ENCODE assay signal across 16 cellular contexts in genomic region chr15:80485370-80486164, GRCh38.
DNase-seq lines count a peak whose midpoint lies in the region; ATAC-seq, FAIRE-seq and TF ChIP-seq lines count a peak whose summit lies in the region.
"Had no signal": no experiment of that assay in that cellular context is flagged by ENCODE, and none has a peak within 500 bp of the region (broad histone marks: within the 10 kb centered on the region; RNA-seq: fewer than 3 reads in every experiment).

No MANE protein-coding gene starts in this region.

- FAIRE-seq in HTR-8/SVneo (lab: Jason Lieb, UNC) = no peak

- TF ChIP-seq CTCF in HCT116 (IDR thresholded peaks at IDR 0.05 in 2 of 3, conservative IDR thresholded peaks at IDR 0.05 in 1 of 3; ENCODE audit: borderline replicate concordance in 1 of 3, insufficient read depth in 1 of 3, low read depth in 2 of 3, low read length in 2 of 3) = no peak
- no peak for TF ChIP-seq CTCF in hepatocyte (IDR thresholded peaks at IDR 0.05; ENCODE audit: poor library complexity)

- H3K4me1 ChIP-seq in HCT116 (ENCODE audit: control insufficient read depth in 1 of 2, insufficient read depth in 2 of 2, low read length in 2 of 2) = peaks cover 6 to 11% of the 10 kb centered on the region in 2 experiments; a peak in 3 of 4 replicates
- H3K4me1 ChIP-seq in hepatocyte (ENCODE audit: insufficient read depth) = peaks cover 19% of the 10 kb centered on the region
- peaks cover 23% of the 10 kb centered on the region for H3K4me1 ChIP-seq in right cardiac atrium (ENCODE audit: control insufficient read depth, insufficient read depth, low read length)

- intact Hi-C loops in HCT116 (cut with micrococcal nuclease) (no loop called here), right cardiac atrium (cut with DNase I) (no loop called here)

- H3K27me3 ChIP-seq in HCT116 (ENCODE audit: insufficient read depth, low read length) = no peaks in the 10 kb centered on the region
- H3K27me3 ChIP-seq in hepatocyte = no peaks in the 10 kb centered on the region
- no peaks in the 10 kb centered on the region for H3K27me3 ChIP-seq in right cardiac atrium (ENCODE audit: control insufficient read depth, insufficient read depth)

- H3K9ac ChIP-seq in HCT116 (ENCODE audit: low read length) = no peak overlapping the region

- H3K36me3 ChIP-seq in HCT116 (ENCODE audit: control insufficient read depth in 1 of 2, insufficient read depth in 2 of 2, low read length in 2 of 2) (no peaks in the 10 kb centered on the region), hepatocyte (replicated peaks; ENCODE audit: insufficient read depth, low read depth) (no peaks in the 10 kb centered on the region)
- H3K36me3 ChIP-seq: thoracic aorta had no signal

- H3K9me3 ChIP-seq in HCT116 (ENCODE audit: control insufficient read depth in 1 of 2, insufficient read depth in 1 of 2, low read depth in 1 of 2, low read length in 2 of 2) = no peaks in the 10 kb centered on the region
- H3K9me3 ChIP-seq in hepatocyte (ENCODE audit: low read depth) = no peaks in the 10 kb centered on the region
- no peaks in the 10 kb centered on the region for H3K9me3 ChIP-seq in right cardiac atrium (ENCODE audit: control insufficient read depth, low read length)
- H3K9me3 ChIP-seq: thoracic aorta had no signal

- H3K4me3 ChIP-seq in HCT116 (replicated peaks in 1 of 2; ENCODE audit: low read depth in 1 of 2, low read length in 2 of 2) (no peak overlapping the region), hepatocyte (no peak overlapping the region), right cardiac atrium (ENCODE audit: low read length) (no peak overlapping the region)
- H3K4me3 ChIP-seq: coronary artery, thoracic aorta had no signal

- no peak for TF ChIP-seq POLR2A in HCT116 (IDR thresholded peaks at IDR 0.05; ENCODE audit: borderline replicate concordance, extremely low read depth, insufficient read depth, insufficient read length)

- 89% methylated on average over 5 of the region's 5 CpGs for WGBS in hepatocyte (ENCODE audit: low lambda C conversion rate, missing lambda C conversion rate)
- WGBS in right cardiac atrium = 79% methylated on average over 5 of the region's 5 CpGs

- DNase-seq in DMS53 (lab: John Stamatoyannopoulos, UW) (peak; percentile 67), DMS53 treated with DMSO at 0.1 percent for 48 hours (lab: John Stamatoyannopoulos, UW; ENCODE audit: unreplicated experiment) (no peak), HCT116 (ENCODE audit: low read depth, low spot score) (no peak), NCI-H748 (lab: John Stamatoyannopoulos, UW; ENCODE audit: unreplicated experiment) (peak; percentile 85), hepatocyte (ENCODE audit: low spot score) (no peak), right cardiac atrium (no peak), HTR-8/SVneo (ENCODE audit: insufficient read length, low spot score) (no peak)
- DNase-seq in stimulated activated CD8-positive, alpha-beta memory T cell treated with anti-CD3 and anti-CD28 coated beads, Interleukin-4, amount 100 ng/mL, for 48 hours = no peak
- DNase-seq: 8988T; activated naive CD4-positive, alpha-beta T cell treated with anti-CD3 and anti-CD28 coated beads, Interleukin-2, amount 50 U/mL, for 16 hours; DMS 273 treated with DMSO at 0.1 percent for 48 hours; left cardiac atrium; Right ventricle myocardium superior; T-cell had no signal

- no peaks in the 10 kb centered on the region for H3K9me2 ChIP-seq in HCT116 (ENCODE audit: insufficient read depth)
- no peaks in the 10 kb centered on the region for H3K9me2 ChIP-seq in hepatocyte (replicated peaks; ENCODE audit: insufficient read depth)

- ATAC-seq in HCT116 = no peak; the same call in 1 of the 2 replicates
- ATAC-seq in right cardiac atrium = no peak
- ATAC-seq: left cardiac atrium, T-cell had no signal

- H3K27ac ChIP-seq in HCT116 (ENCODE audit: low read depth, low read length) = no peak overlapping the region
- peak overlapping the region; percentile 36 for H3K27ac ChIP-seq in hepatocyte
- no peak overlapping the region for H3K27ac ChIP-seq in right cardiac atrium (ENCODE audit: low read length)
- H3K27ac ChIP-seq: thoracic aorta had no signal

- CTCF ChIA-PET in HCT116 (lab: Charles Lee) = no interaction called here

- no peak overlapping the region for H2AFZ ChIP-seq in HCT116 (ENCODE audit: low read depth, low read length, poor library complexity, severe bottlenecking)
- H2AFZ ChIP-seq in hepatocyte = no peak overlapping the region

- RAD21 ChIA-PET in HCT116 (lab: Charles Lee; ENCODE audit: low non-redundant PET in 1 of 2, low total read pairs in 2 of 2, uncharacterized antibody in 2 of 2, unreplicated experiment in 2 of 2) = no interaction called here

- H3K4me2 ChIP-seq in HCT116 (ENCODE audit: low read length) (peak overlapping the region; percentile 10; the same call in 1 of the 2 replicates), hepatocyte (no peak overlapping the region)

- TF ChIP-seq RAD21 in HCT116 (IDR thresholded peaks at IDR 0.05; ENCODE audit: low read depth) = no peak

- no peaks in the 10 kb centered on the region for H3K79me2 ChIP-seq in HCT116 (ENCODE audit: insufficient read depth, low read length)
- H3K79me2 ChIP-seq in hepatocyte = no peaks in the 10 kb centered on the region

- POLR2A ChIA-PET in HCT116 (lab: Charles Lee) = no interaction called here

- no TSS peak for BruUV-seq in HCT116 (replicated peaks; lab: Mats Ljungman, UMichigan)

- no peaks in the 10 kb centered on the region for H4K20me1 ChIP-seq in HCT116 (ENCODE audit: insufficient read depth)
- no peaks in the 10 kb centered on the region for H4K20me1 ChIP-seq in hepatocyte (ENCODE audit: insufficient read depth, poor library complexity, severe bottlenecking)

TF ChIP-seq in HCT116, 20 proteins besides CTCF, POLR2A, EP300 and RAD21:
- TF ChIP-seq ATF3 (IDR thresholded peaks at IDR 0.05) = no peak
- TF ChIP-seq EZH2 (IDR thresholded peaks at IDR 0.05) = no peak
- no peak for TF ChIP-seq REST (IDR thresholded peaks at IDR 0.05; ENCODE audit: low read depth)
- TF ChIP-seq POLR2AphosphoS5 (IDR thresholded peaks at IDR 0.05; ENCODE audit: low read depth, low read length) = no peak
- no peak for TF ChIP-seq SP1 (IDR thresholded peaks at IDR 0.05; ENCODE audit: low read depth)
- no peak for TF ChIP-seq ZFX (IDR thresholded peaks at IDR 0.05)
- no peak for TF ChIP-seq SRF (IDR thresholded peaks at IDR 0.05; ENCODE audit: low read depth)
- no peak for TF ChIP-seq MAX (IDR thresholded peaks at IDR 0.05)
- no peak for TF ChIP-seq YY1 (IDR thresholded peaks at IDR 0.05; ENCODE audit: extremely low read depth, insufficient replicate concordance, low read depth, low read length)

Comparison
In these comparisons a context has a peak if more than half of its experiments do, and no peak if none do; other contexts are left out.
1. DNase-seq: peak in DMS53 (single experiment) and NCI-H748 (single experiment); none in DMS53 treated with DMSO at 0.1 percent for 48 hours (single experiment), HCT116 (single experiment), hepatocyte (single experiment), right cardiac atrium (0 of 3), HTR-8/SVneo (single experiment) and stimulated activated CD8-positive, alpha-beta memory T cell treated with anti-CD3 and anti-CD28 coated beads, Interleukin-4, amount 100 ng/mL, for 48 hours (single experiment).